2 cellular contexts compared by ENCODE assay signal in genomic region chr15:64383760-64384159, GRCh38.
A peak's percentile ranks its signal among the peaks of the same experiment; 100 is the strongest.
TF ChIP-seq lines count a peak whose summit lies in the region.

No MANE protein-coding gene starts in this region.

TF ChIP-seq in HepG2, 621 proteins besides CTCF, POLR2A, EP300 and RAD21:
- TF ChIP-seq ZBTB8A (CRISPR knock-in tag; IDR thresholded peaks at IDR 0.05; ENCODE audit: borderline replicate concordance, low read depth) (no peak), NCOA1 (CRISPR knock-in tag; IDR thresholded peaks at IDR 0.05) (no peak), MEIS1 (CRISPR knock-in tag; IDR thresholded peaks at IDR 0.05; ENCODE audit: borderline replicate concordance) (no peak), XRCC5 (optimal IDR thresholded peaks at IDR 0.05; ENCODE audit: low read length) (no peak), IRF9 (CRISPR knock-in tag; IDR thresholded peaks at IDR 0.05; ENCODE audit: borderline replicate concordance) (no peak), HOXA7 (CRISPR knock-in tag; IDR thresholded peaks at IDR 0.05) (no peak), ZFP90 (CRISPR knock-in tag; IDR thresholded peaks at IDR 0.05; ENCODE audit: borderline replicate concordance) (no peak), MAFF (IDR thresholded peaks at IDR 0.05; ENCODE audit: low read depth, low read length) (peak; percentile 58), MAFK (conservative IDR thresholded peaks at IDR 0.05 in 1 of 2, IDR thresholded peaks at IDR 0.05 in 1 of 2; ENCODE audit: low read length in 2 of 2) (peak; percentile 31 to 65)
- TF ChIP-seq, protein P1, sequence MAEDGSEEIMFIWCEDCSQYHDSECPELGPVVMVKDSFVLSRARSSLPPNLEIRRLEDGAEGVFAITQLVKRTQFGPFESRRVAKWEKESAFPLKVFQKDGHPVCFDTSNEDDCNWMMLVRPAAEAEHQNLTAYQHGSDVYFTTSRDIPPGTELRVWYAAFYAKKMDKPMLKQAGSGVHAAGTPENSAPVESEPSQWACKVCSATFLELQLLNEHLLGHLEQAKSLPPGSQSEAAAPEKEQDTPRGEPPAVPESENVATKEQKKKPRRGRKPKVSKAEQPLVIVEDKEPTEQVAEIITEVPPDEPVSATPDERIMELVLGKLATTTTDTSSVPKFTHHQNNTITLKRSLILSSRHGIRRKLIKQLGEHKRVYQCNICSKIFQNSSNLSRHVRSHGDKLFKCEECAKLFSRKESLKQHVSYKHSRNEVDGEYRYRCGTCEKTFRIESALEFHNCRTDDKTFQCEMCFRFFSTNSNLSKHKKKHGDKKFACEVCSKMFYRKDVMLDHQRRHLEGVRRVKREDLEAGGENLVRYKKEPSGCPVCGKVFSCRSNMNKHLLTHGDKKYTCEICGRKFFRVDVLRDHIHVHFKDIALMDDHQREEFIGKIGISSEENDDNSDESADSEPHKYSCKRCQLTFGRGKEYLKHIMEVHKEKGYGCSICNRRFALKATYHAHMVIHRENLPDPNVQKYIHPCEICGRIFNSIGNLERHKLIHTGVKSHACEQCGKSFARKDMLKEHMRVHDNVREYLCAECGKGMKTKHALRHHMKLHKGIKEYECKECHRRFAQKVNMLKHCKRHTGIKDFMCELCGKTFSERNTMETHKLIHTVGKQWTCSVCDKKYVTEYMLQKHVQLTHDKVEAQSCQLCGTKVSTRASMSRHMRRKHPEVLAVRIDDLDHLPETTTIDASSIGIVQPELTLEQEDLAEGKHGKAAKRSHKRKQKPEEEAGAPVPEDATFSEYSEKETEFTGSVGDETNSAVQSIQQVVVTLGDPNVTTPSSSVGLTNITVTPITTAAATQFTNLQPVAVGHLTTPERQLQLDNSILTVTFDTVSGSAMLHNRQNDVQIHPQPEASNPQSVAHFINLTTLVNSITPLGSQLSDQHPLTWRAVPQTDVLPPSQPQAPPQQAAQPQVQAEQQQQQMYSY (CRISPR knock-in tag; IDR thresholded peaks at IDR 0.05) = no peak
- TF ChIP-seq, protein P2, sequence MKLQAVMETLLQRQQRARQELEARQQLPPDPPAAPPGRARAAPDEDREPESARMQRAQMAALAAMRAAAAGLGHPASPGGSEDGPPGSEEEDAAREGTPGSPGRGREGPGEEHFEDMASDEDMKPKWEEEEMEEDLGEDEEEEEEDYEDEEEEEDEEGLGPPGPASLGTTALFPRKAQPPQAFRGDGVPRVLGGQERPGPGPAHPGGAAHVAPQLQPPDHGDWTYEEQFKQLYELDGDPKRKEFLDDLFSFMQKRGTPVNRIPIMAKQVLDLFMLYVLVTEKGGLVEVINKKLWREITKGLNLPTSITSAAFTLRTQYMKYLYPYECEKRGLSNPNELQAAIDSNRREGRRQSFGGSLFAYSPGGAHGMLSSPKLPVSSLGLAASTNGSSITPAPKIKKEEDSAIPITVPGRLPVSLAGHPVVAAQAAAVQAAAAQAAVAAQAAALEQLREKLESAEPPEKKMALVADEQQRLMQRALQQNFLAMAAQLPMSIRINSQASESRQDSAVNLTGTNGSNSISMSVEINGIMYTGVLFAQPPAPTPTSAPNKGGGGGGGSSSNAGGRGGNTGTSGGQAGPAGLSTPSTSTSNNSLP (IDR thresholded peaks at IDR 0.05; ENCODE audit: low read depth, low read length) = no peak

TF ChIP-seq in K562, 482 proteins besides CTCF, POLR2A, EP300 and RAD21:
- TF ChIP-seq ZNF316 (IDR thresholded peaks at IDR 0.05) (peak; percentile 67; the same call in 1 of the 2 replicates), TCF7L2 (IDR thresholded peaks at IDR 0.05; ENCODE audit: low read depth, low read length) (no peak)
TF ChIP-seq in K562: peak in this region for 1.
